Comparison of ENCODE assay signal across 8 cellular contexts in the genomic region with DNA sequence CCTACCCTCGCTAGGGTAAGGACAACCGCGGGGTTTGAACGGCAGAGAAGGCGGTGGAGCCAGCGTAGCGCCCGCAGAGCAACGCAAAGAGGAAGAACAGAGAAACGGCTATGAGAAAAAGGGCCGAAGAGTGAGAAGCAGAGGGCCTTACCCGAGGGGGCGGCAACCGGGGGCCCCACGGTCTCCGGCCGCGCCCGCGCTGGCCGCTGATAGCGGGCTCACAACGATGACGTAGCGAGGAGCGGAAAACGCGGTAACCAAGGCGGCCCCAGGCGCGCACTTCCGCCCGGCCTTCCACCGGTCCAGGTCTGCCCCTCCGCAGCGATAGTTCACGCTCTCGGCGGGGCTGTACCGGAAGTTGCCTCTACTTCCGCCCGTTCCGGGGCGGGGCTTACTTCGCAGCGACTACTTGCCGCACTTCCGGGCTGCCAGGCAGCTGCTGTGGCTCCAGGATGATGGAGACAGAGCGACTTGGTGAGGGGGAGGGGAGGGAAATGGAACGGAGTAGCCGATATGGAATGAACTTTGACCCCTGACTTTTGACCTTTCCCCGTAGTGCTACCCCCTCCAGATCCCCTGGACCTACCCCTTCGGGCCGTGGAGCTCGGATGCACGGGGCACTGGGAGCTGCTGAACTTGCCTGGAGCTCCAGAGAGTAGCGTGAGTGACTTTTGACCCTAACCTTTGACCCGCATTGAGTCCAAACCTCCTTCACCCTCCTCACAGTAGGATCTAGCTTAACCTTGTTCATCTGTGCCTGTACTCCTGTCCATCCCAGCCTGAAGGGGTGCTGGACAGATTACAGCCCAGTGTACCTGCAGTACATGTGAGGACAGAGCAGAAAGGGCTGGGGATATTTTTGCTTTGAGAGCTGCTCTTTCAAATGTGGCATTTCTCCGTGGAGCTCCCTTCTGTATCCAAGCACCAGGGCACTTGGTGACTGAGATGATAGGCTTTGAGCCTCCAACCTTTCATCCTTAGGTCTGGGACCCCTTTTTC. TPM values are rescaled to one million over a fixed set of nuclear protein-coding genes. Genes with fewer than 3 reads are reported as not detected.
DNase-seq lines count a peak whose midpoint lies in the region; ATAC-seq and TF ChIP-seq lines count a peak whose summit lies in the region.

A gene with protein sequence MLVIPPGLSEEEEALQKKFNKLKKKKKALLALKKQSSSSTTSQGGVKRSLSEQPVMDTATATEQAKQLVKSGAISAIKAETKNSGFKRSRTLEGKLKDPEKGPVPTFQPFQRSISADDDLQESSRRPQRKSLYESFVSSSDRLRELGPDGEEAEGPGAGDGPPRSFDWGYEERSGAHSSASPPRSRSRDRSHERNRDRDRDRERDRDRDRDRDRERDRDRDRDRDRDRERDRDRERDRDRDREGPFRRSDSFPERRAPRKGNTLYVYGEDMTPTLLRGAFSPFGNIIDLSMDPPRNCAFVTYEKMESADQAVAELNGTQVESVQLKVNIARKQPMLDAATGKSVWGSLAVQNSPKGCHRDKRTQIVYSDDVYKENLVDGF (minus strand): TSS at position 231 of the 999 bp plus-strand sequence. CDS start 525 bp downstream, outside the sequence.
A gene (plus strand): TSS at position 435 of the 999 bp plus-strand sequence. CDS start 18 bp downstream, at position 453.

- peak; percentile 85 for TF ChIP-seq POLR2A in GM19193 (IDR thresholded peaks at IDR 0.05; ENCODE audit: extremely low read depth, insufficient read depth, insufficient read length)

- ATAC-seq in HG03439 (IDR thresholded peaks at IDR 0.05; ENCODE audit: unreplicated experiment), result peak; percentile 94

- H3K27ac Mint-ChIP-seq in chondrocyte (ENCODE audit: unreplicated experiment), result peak within 1 kb of the TSS; percentile 88

- H3K4me3 ChIP-seq in kidney epithelial cell (ENCODE audit: low read depth, low read length), result peak within 1 kb of the TSS; percentile 94

- H3K9me3 Mint-ChIP-seq in chondrocyte (ENCODE audit: low read depth), result no peaks in the 10 kb centered on the region

- H3K4me1 Mint-ChIP-seq in chondrocyte (ENCODE audit: low read depth), result peaks cover 31% of the 10 kb centered on the region

- peak; percentile 99 for DNase-seq in AML-193 (lab: John Stamatoyannopoulos, UW)
- peak; percentile 98 for DNase-seq in NCI-H510A treated with DMSO at 0.1 percent for 48 hours (lab: John Stamatoyannopoulos, UW)
- peak; percentile 95 to 97 for DNase-seq in activated CD4-positive, alpha-beta T cell treated with anti-CD3 and anti-CD28 coated beads for 24 hours (ENCODE audit: low read depth in 2 of 2)
- peak; percentile 100 for DNase-seq in chondrocyte (ENCODE audit: low spot score)
- DNase-seq in kidney epithelial cell (ENCODE audit: low read depth), result peak; percentile 94
- peak; percentile 96 to 98 for DNase-seq in stimulated activated CD4-positive, alpha-beta T cell treated with anti-CD3 and anti-CD28 coated beads, Interleukin-15, amount 100 ng/mL, for 48 hours (ENCODE audit: low read depth in 2 of 2)

- H3K27me3 Mint-ChIP-seq in chondrocyte (ENCODE audit: low read depth), result no peaks in the 10 kb centered on the region

- peaks cover 31% of the 10 kb centered on the region for H3K36me3 Mint-ChIP-seq in chondrocyte (ENCODE audit: low read depth)

- H3K4me3 Mint-ChIP-seq in chondrocyte (ENCODE audit: unreplicated experiment), result peak within 1 kb of the TSS; percentile 89

- no peaks in the 10 kb centered on the region for H3K27me3 ChIP-seq in kidney epithelial cell (ENCODE audit: control insufficient read depth, insufficient read depth, low read length)

- TF ChIP-seq CTCF in chondrocyte (IDR thresholded peaks at IDR 0.05) (no peak), kidney epithelial cell (IDR thresholded peaks at IDR 0.05; ENCODE audit: insufficient read depth, low read length, poor library complexity, severe bottlenecking) (no peak)

- H3K36me3 ChIP-seq in kidney epithelial cell (ENCODE audit: control insufficient read depth, insufficient read depth, low read length), result peaks cover 3% of the 10 kb centered on the region

RNA-seq across cellular contexts. Expression of the first gene that starts in this region (rescaled TPM):
- 43.5 to 59.3 TPM (median 50.6 TPM) in 3 replicates for total RNA-seq in chondrocyte
- total RNA-seq in kidney epithelial cell, result 123 and 140 TPM in 2 replicates

RNA-seq across cellular contexts. Expression of the second gene that starts in this region (rescaled TPM):
- total RNA-seq in chondrocyte (56.9 to 85.6 TPM (median 61.2 TPM) in 3 replicates), kidney epithelial cell (43.3 and 49.1 TPM in 2 replicates)

Comparison
In these comparisons a context has a peak if more than half of its experiments do, and no peak if none do; other contexts are left out.
1. Peak in every context shown above with its lines: DNase-seq, ATAC-seq and H3K4me3 ChIP-seq.